ENCODE assay signal across 11 cellular contexts in the genomic region with DNA sequence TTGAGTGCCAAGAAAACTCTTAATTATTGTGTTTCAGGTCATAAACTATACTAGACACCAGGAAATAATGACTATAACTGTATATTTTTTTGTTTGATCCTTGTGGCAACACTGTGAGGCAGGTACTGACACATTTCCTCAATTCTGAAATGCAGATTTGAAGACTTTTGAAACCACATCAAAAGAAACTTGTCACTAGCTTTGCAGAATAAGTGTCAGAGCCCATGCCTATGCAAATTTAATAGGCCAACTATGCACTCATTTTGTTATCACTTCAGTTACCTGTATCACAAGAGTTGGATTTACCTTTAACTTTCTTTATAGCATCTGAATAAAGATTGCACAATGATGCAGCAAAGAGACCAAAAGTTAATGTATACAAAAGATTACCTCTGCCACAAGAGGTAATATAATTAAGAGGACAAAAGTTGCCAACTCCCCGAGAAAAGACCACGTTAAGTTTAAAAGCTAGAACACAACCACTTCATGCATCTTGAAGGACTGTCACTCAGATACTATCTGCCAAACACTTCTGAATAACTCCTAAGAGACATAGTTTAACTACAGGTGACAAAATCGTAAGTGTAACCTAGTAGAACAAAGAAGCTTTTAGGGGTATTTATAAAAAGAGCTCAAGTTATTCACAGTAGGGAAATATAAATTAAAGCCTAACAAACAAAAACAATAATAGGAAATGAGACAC.
DNase-seq lines count a peak whose midpoint lies in the region; ATAC-seq lines count a peak whose summit lies in the region.
"Had no signal": no experiment of that assay in that cellular context is flagged by ENCODE, and none has a peak within 500 bp of the region (broad histone marks: within the 10 kb centered on the region; RNA-seq: fewer than 3 reads in every experiment).

No MANE protein-coding gene starts in this region.

- peak overlapping the region; percentile 40 for H3K4me3 Mint-ChIP-seq in central memory CD8-positive, alpha-beta T cell

- H3K9me3 Mint-ChIP-seq in central memory CD8-positive, alpha-beta T cell: peaks cover 4% of the 10 kb centered on the region

- H3K36me3 Mint-ChIP-seq in central memory CD8-positive, alpha-beta T cell (ENCODE audit: insufficient read depth): peaks cover 4% of the 10 kb centered on the region

- peak overlapping the region; percentile 39 for H3K27ac Mint-ChIP-seq in central memory CD8-positive, alpha-beta T cell (ENCODE audit: low read depth)

- ATAC-seq in GM18519 (IDR thresholded peaks at IDR 0.05; ENCODE audit: low FRiP score, unreplicated experiment): peak; percentile 92
- ATAC-seq in GM21381 (IDR thresholded peaks at IDR 0.05; ENCODE audit: unreplicated experiment): peak; percentile 87
- ATAC-seq in HG03280 (IDR thresholded peaks at IDR 0.05; ENCODE audit: unreplicated experiment): peak; percentile 88
- ATAC-seq in central memory CD8-positive, alpha-beta T cell (replicated peaks; ENCODE audit: extremely low read depth, poor library complexity, severe bottlenecking): peak; percentile 97

- DNase-seq in central memory CD8-positive, alpha-beta T cell (ENCODE audit: low spot score in 2 of 2): no peak
- no peak for DNase-seq in glomerular visceral epithelial cell (ENCODE audit: extremely low spot score)
- no peak for DNase-seq in NCI-H2227 (lab: John Stamatoyannopoulos, UW; ENCODE audit: unreplicated experiment)
- DNase-seq in mucosa of gallbladder (ENCODE audit: low spot score): no peak
- no peak for DNase-seq in NCI-H1436 (lab: John Stamatoyannopoulos, UW)
- DNase-seq: lower lobe of right lung; NCI-H446; stimulated activated CD4-positive, alpha-beta T cell treated with anti-CD3 and anti-CD28 coated beads, Interleukin-2, amount 100 ng/mL, for 24 hours had no signal

- H3K27me3 Mint-ChIP-seq in central memory CD8-positive, alpha-beta T cell: no peaks in the 10 kb centered on the region

- H3K4me1 Mint-ChIP-seq in central memory CD8-positive, alpha-beta T cell: peaks cover 25% of the 10 kb centered on the region
